8 cellular contexts compared by ENCODE assay signal in the genomic region with DNA sequence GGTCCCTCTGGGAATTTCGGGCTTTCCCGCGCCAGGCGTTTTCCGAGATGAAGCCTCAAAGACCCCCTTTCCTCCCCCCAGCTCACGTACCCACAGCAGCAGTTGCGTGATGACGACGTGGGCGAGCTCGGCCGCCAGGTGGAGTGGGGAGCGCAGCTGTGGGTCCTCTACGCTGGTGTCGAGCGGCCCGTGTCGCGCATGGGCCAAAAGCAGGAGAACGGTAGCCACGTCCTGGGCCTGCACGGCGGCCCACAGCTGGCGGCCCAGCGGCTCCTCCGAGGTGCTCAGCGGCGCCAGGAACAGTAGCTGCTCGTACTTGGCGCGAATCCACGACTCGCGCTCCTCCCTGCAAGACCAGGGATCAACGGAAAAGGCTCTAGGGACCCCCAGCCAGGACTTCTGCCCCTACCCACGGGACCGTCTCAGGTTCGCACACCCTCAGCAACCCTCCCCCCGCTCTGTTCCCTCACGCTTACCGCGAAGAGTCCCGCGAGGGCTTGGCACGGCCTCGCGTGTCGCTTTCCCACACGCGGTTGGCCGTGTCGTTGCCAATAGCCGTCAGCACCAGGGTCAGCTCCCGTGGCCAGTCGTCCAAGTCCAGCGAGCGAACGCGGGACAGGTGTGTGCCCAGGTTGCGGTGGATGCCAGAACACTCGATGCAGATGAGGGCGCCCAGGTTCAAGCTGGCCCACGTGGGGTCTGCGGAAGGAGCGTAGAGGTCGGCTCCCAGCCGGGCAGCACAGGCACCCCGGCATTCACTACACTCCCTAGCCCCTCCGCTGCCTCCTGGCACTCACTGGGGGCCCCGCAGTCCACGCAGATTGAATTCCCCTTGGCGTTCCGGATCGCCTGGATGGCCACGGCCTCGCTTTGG. TPM values are rescaled to one million over a fixed set of nuclear protein-coding genes. Genes with fewer than 3 reads are reported as not detected.
DNase-seq lines count a peak whose midpoint lies in the region; ATAC-seq and TF ChIP-seq lines count a peak whose summit lies in the region.

No MANE protein-coding gene starts in this region.

- intact Hi-C loops in heart left ventricle (cut with DNase I): no loop called here
- intact Hi-C loops in prostate gland (cut with DNase I): no loop called here

- H3K27ac ChIP-seq in RWPE2 (ENCODE audit: poor library complexity, severe bottlenecking): peak overlapping the region; percentile 46
- H3K27ac ChIP-seq in heart left ventricle: peak overlapping the region in 11 of 12 donors; percentile 7 to 76 (median 67)
- peak overlapping the region; percentile 32 to 51 for H3K27ac ChIP-seq in prostate gland

- ATAC-seq in RWPE2 (ENCODE audit: low read depth): peak; percentile 5; the same call in 1 of the 3 replicates
- peak; percentile 24 to 50 (median 40) for ATAC-seq in heart left ventricle
- ATAC-seq in HG02571 (IDR thresholded peaks at IDR 0.05; ENCODE audit: unreplicated experiment): no peak
- no peak for ATAC-seq in HG03095 (IDR thresholded peaks at IDR 0.05; ENCODE audit: unreplicated experiment)

- H3K4me1 ChIP-seq in RWPE2 (ENCODE audit: insufficient read depth, poor library complexity, severe bottlenecking) (no peaks in the 10 kb centered on the region), heart left ventricle (peaks cover 0 to 29% (median 9%) of the 10 kb centered on the region in 12 donors), prostate gland (replicated peaks) (no peaks in the 10 kb centered on the region)

- no peaks in the 10 kb centered on the region for H3K9me3 ChIP-seq in RWPE2 (ENCODE audit: severe bottlenecking)
- no peaks in the 10 kb centered on the region for H3K9me3 ChIP-seq in heart left ventricle
- no peaks in the 10 kb centered on the region for H3K9me3 ChIP-seq in prostate gland

- peak overlapping the region; percentile 67 for H3K4me3 ChIP-seq in RWPE2 (ENCODE audit: severe bottlenecking)
- H3K4me3 ChIP-seq in heart left ventricle: peak overlapping the region; percentile 29 to 71 (median 62)
- peak overlapping the region; percentile 42 to 51 for H3K4me3 ChIP-seq in prostate gland

- DNase-seq in DMS53 (lab: John Stamatoyannopoulos, UW) (peak; percentile 92), RWPE2 (ENCODE audit: low spot score) (no peak), heart left ventricle (peak; percentile 51 to 81 (median 61)), prostate gland (ENCODE audit: low spot score) (no peak), NCI-H1048 (lab: John Stamatoyannopoulos, UW) (no peak), cortex of kidney (lab: John Stamatoyannopoulos, UW) (no peak)

- WGBS in heart left ventricle, 4 donors: 24 to 25% (median 25%) methylated on average over 69 to 76 of the region's 76 CpGs
- 25% methylated on average over 72 of the region's 76 CpGs for WGBS in prostate gland

- H3K36me3 ChIP-seq in RWPE2 (ENCODE audit: low read depth) (no peaks in the 10 kb centered on the region), heart left ventricle (peaks cover 0 to 48% (median 0%) of the 10 kb centered on the region in 9 donors), prostate gland (no peaks in the 10 kb centered on the region)

- no peaks in the 10 kb centered on the region for H3K27me3 ChIP-seq in RWPE2 (ENCODE audit: insufficient read depth, poor library complexity, severe bottlenecking)
- H3K27me3 ChIP-seq in heart left ventricle: peaks cover 0 to 20% (median 0%) of the 10 kb centered on the region in 9 donors
- H3K27me3 ChIP-seq in prostate gland (replicated peaks; ENCODE audit: insufficient read depth): no peaks in the 10 kb centered on the region

- TF ChIP-seq CTCF in RWPE2 (IDR thresholded peaks at IDR 0.05; ENCODE audit: poor library complexity, severe bottlenecking): no peak
- peak in 10 of 12 donors; percentile 8 to 56 (median 42) for TF ChIP-seq CTCF in heart left ventricle (IDR thresholded peaks at IDR 0.05)
- peak in 2 of 4 experiments; percentile 44 to 45 for TF ChIP-seq CTCF in prostate gland (IDR thresholded peaks at IDR 0.05)

- TF ChIP-seq POLR2A in heart left ventricle (IDR thresholded peaks at IDR 0.05): no peak
- TF ChIP-seq POLR2A in prostate gland (IDR thresholded peaks at IDR 0.05): no peak

RNA-seq across cellular contexts. Expression of a gene that starts 11.4 kb away (rescaled TPM):
- total RNA-seq in heart left ventricle (10 to 100 TPM in 2 of 9 donors, 1 to 10 TPM in 7; 4.2 to 12.0 (median 5.5) TPM), prostate gland (1 to 10 TPM in 1 of 2 donors, under 1 TPM in 1; 0.82 to 4.2 TPM)
- 1 to 10 TPM; 3.9 to 8.6 TPM for polyA plus RNA-seq in heart left ventricle

RNA-seq across cellular contexts. Expression of a gene that starts 17.7 kb away (rescaled TPM):
- total RNA-seq in heart left ventricle (10 to 100 TPM; 27.2 to 59.3 (median 31.4) TPM), prostate gland (100 to 1,000 TPM in 1 of 2 donors, 10 to 100 TPM in 1; 40.4 to 127 TPM)
- polyA plus RNA-seq in heart left ventricle: 10 to 100 TPM; 31.1 to 41.2 TPM

RNA-seq across cellular contexts. Expression of a gene that starts 25.0 kb away (rescaled TPM):
- total RNA-seq in heart left ventricle (10 to 100 TPM; 38.1 to 62.1 (median 50.2) TPM), prostate gland (100 to 1,000 TPM in 1 of 2 donors, 10 to 100 TPM in 1; 97.5 to 103 TPM)
- 10 to 100 TPM; 23.4 to 81.9 TPM for polyA plus RNA-seq in heart left ventricle

RNA-seq across cellular contexts. Expression of a gene that starts 27.8 kb away (rescaled TPM):
- 10 to 100 TPM; 11.3 to 18.9 (median 13.3) TPM for total RNA-seq in heart left ventricle
- 10 to 100 TPM; 13.6 to 15.8 TPM for polyA plus RNA-seq in heart left ventricle
- total RNA-seq in prostate gland: 10 to 100 TPM; 11.1 to 13.2 TPM

RNA-seq across cellular contexts. Expression of a gene that starts 33.2 kb away (rescaled TPM):
- 100 to 1,000 TPM in 7 of 9 donors, 10 to 100 TPM in 2; 93.4 to 188 (median 130) TPM for total RNA-seq in heart left ventricle
- polyA plus RNA-seq in heart left ventricle: 100 to 1,000 TPM in 1 of 2 donors, 10 to 100 TPM in 1; 89.4 to 196 TPM
- 100 to 1,000 TPM; 210 to 321 TPM for total RNA-seq in prostate gland

Comparison
In these comparisons a context has a peak if more than half of its experiments do, and no peak if none do; other contexts are left out.
1. DNase-seq: peak in DMS53 (single experiment) and heart left ventricle (5 of 5); none in RWPE2 (single experiment), prostate gland (single experiment), NCI-H1048 (single experiment) and cortex of kidney (single experiment).
2. ATAC-seq: peak in RWPE2 (single experiment) and heart left ventricle (4 of 4); none in HG02571 (single experiment) and HG03095 (single experiment).
3. Peak in every context shown above with its lines, with median percentiles within 50 percentile points of each other: H3K27ac ChIP-seq and H3K4me3 ChIP-seq.